20 cellular contexts compared by ENCODE assay signal in the genomic region with DNA sequence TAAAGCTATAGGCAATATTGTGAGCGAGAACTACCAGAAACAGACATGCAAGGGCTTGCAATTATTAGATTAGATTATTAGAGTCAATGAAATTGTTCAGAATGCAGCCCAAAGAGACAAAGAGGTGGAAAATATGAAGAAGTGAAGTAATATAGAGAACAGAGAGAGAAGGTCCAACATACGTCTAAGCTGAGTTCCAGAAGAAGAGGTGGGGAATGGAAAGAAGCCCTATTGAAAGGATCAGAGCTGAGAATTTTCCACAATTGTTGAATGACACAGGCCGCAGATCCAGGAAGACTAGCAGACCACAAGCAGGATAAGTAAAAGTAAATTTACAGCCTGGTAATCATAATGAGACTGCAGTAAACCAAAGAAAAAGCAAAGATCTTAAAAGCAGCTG.
"Had no signal": no experiment of that assay in that cellular context is flagged by ENCODE, and none has a peak within 500 bp of the region (broad histone marks: within the 10 kb centered on the region; RNA-seq: fewer than 3 reads in every experiment).

No MANE protein-coding gene starts in this region.

- H3K27ac ChIP-seq: dorsolateral prefrontal cortex, foreskin keratinocyte, right atrium auricular region, transverse colon, vagina had no signal

- DNase-seq: activated B cell treated with CpG ODN at 0.5 μM for 24 hours; activated CD4-positive, alpha-beta T cell treated with anti-CD3 and anti-CD28 coated beads, Interleukin-2, amount 10 ng/mL, durations not matched to agents 24 days and 14 days; activated naive CD8-positive, alpha-beta T cell treated with anti-CD3 and anti-CD28 coated beads, Interleukin-2, amount 10 ng/mL, durations not matched to agents 7 days and 5 days; aorta; dorsolateral prefrontal cortex; endodermal cell; glutamatergic neuron; kidney glomerular epithelial cell; small intestine; stimulated activated CD4-positive, alpha-beta T cell treated with anti-CD3 and anti-CD28 coated beads, Interleukin-4, amount 100 ng/mL, for 24 hours; stimulated activated naive CD4-positive, alpha-beta T cell; substantia nigra; T-helper 17 cell; transverse colon had no signal

- H3K4me3 ChIP-seq: dorsolateral prefrontal cortex, right atrium auricular region, transverse colon, vagina had no signal

- H3K27me3 ChIP-seq: dorsolateral prefrontal cortex, foreskin keratinocyte, right atrium auricular region, transverse colon, vagina had no signal

- ATAC-seq: esophagus mucosa, foreskin keratinocyte, T-helper 17 cell had no signal

- H3K27ac Mint-ChIP-seq: activated B cell treated with CpG ODN at 0.5 μM for 24 hours; activated CD4-positive, alpha-beta T cell treated with anti-CD3 and anti-CD28 coated beads, Interleukin-2, amount 10 ng/mL, durations not matched to agents 24 days and 14 days; activated naive CD8-positive, alpha-beta T cell treated with anti-CD3 and anti-CD28 coated beads, Interleukin-2, amount 10 ng/mL, durations not matched to agents 7 days and 5 days; activated T-helper 1 cell treated with anti-CD3 and anti-CD28 coated beads, Interleukin-12 subunit alpha, Interleukin-12 subunit beta, Interleukin-2, Interleukin-4 antibody, amounts not matched to agents 30 ng/mL and 10 ng/mL and 1 ng/mL, durations not matched to agents 14 hours and 24 hours and 36 hours; endodermal cell; progenitor cell of endocrine pancreas; T-helper 17 cell had no signal

- H3K4me1 ChIP-seq: foreskin keratinocyte, right atrium auricular region, transverse colon, vagina had no signal
